Comparison of ENCODE assay signal across 30 cellular contexts in genomic region chr20:63372971-63373885, GRCh38. TPM values are rescaled to one million over a fixed set of nuclear protein-coding genes. Genes with fewer than 3 reads are reported as not detected.
"Had no signal": no experiment of that assay in that cellular context is flagged by ENCODE, and none has a peak within 500 bp of the region (broad histone marks: within the 10 kb centered on the region; RNA-seq: fewer than 3 reads in every experiment).

No MANE protein-coding gene starts in this region.

- H3K4me2 ChIP-seq: PC-9 had no signal

- H3K27ac ChIP-seq: PC-9, SK-N-MC, VCaP had no signal

- DNase-seq: activated CD4-positive, alpha-beta memory T cell treated with anti-CD3 and anti-CD28 coated beads, Interleukin-2, amount 10 ng/mL, durations not matched to agents 7 days and 5 days; activated CD4-positive, alpha-beta T cell treated with anti-CD3 and anti-CD28 coated beads for 36 hours; activated CD4-positive, alpha-beta T cell treated with anti-CD3 and anti-CD28 coated beads, Interleukin-2, amount 50 U/mL, for 1 hour; activated gamma-delta T cell; activated naive CD4-positive, alpha-beta T cell treated with anti-CD3 and anti-CD28 coated beads for 36 hours; activated T-cell treated with anti-CD3 and anti-CD28 coated beads for 4 hours; activated T-cell treated with anti-CD3 and anti-CD28 coated beads, Interleukin-2, amount 50 U/mL, for 48 hours; anterior cingulate cortex; caudate nucleus; Kasumi-1; KBM-7; NCI-H1048; NCI-H1930; NCI-H2107; NCI-H2171 treated with DMSO at 0.1 percent for 48 hours; NCI-H226; NCI-H526; NCI-H774; NK-92 treated with Interleukin-12 subunit alpha and Interleukin-12 subunit beta, amount 100 ng/mL, for 24 hours; PC-9; T-cell; T-helper 2 cell; T1000 had no signal

- H2AFZ ChIP-seq: PC-9 had no signal

- H3K4me3 ChIP-seq: PC-9, SK-N-MC had no signal

- ATAC-seq: activated CD4-positive, alpha-beta T cell treated with anti-CD3 and anti-CD28 coated beads for 36 hours; activated T-helper 17 cell treated with anti-CD3 and anti-CD28 coated beads, Interleukin-2, amount 50 U/mL, for 72 hours; T-cell had no signal

RNA-seq across cellular contexts. Expression of gene CHRNA4, which starts 12.1 kb away (rescaled TPM):
- total RNA-seq: activated CD4-positive, alpha-beta memory T cell treated with anti-CD3 and anti-CD28 coated beads, Interleukin-2, amount 10 ng/mL, durations not matched to agents 7 days and 5 days; activated CD4-positive, alpha-beta T cell treated with anti-CD3 and anti-CD28 coated beads for 36 hours; activated CD8-positive, alpha-beta memory T cell treated with anti-CD3 and anti-CD28 coated beads for 36 hours; activated naive CD4-positive, alpha-beta T cell treated with anti-CD3 and anti-CD28 coated beads for 36 hours; activated T-helper 17 cell treated with anti-CD3 and anti-CD28 coated beads, Interleukin-2, amount 50 U/mL, for 72 hours; chondrocyte; NCI-H460; PC-9; T-cell had no signal
- polyA plus RNA-seq: adipose tissue had no signal
